ENCODE assay signal across 15 cellular contexts in the genomic region with DNA sequence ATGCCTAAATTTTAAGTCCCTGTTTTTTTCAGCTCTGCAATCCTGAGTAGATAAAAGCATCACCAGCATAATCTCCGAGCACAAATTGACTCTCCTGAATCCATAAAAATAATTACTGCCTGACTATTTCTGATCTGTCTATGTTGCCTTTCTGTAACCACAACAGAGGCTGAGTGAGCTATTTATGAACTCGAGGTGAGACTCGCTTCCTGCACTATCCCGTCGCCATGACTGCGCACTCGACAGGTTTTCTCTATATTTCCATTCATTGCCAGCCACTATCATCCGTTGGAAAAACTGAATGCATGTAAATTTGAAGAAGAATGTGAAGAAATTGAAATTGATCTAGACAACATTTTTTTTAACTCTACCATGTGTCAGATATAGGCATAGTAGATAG.
DNase-seq lines count a peak whose midpoint lies in the region; ATAC-seq and TF ChIP-seq lines count a peak whose summit lies in the region.
"Had no signal": no experiment of that assay in that cellular context is flagged by ENCODE, and none has a peak within 500 bp of the region (broad histone marks: within the 10 kb centered on the region; RNA-seq: fewer than 3 reads in every experiment).

No MANE protein-coding gene starts in this region.

- no peak for TF ChIP-seq POLR2A in erythroblast (IDR thresholded peaks at IDR 0.05; ENCODE audit: low read length)

- DNase-seq in DMS53 (lab: John Stamatoyannopoulos, UW) (peak; percentile 37), DMS53 treated with DMSO at 0.1 percent for 48 hours (lab: John Stamatoyannopoulos, UW; ENCODE audit: unreplicated experiment) (no peak), NCI-H1105 treated with DMSO at 0.1 percent for 48 hours (lab: John Stamatoyannopoulos, UW) (peak; percentile 82), NCI-H510A treated with DMSO at 0.1 percent for 48 hours (lab: John Stamatoyannopoulos, UW) (peak; percentile 47), SW480 (ENCODE audit: low spot score) (peak; percentile 34), left lobe of liver (ENCODE audit: low spot score) (no peak), erythroblast (lab: John Stamatoyannopoulos, UW) (no peak)
- DNase-seq: EL, GM23248, NCI-H1694 treated with DMSO at 0.1 percent for 48 hours, NCI-H2171 treated with DMSO at 0.1 percent for 48 hours, NCI-H446 had no signal

- no peak for ATAC-seq in left lobe of liver
- ATAC-seq in GM21381 (IDR thresholded peaks at IDR 0.05; ENCODE audit: unreplicated experiment) = no peak
- ATAC-seq: GM12878, Panc1 had no signal

Comparison
In these comparisons a context has a peak if more than half of its experiments do, and no peak if none do; other contexts are left out.
1. DNase-seq: peak in DMS53 (single experiment), NCI-H1105 treated with DMSO at 0.1 percent for 48 hours (single experiment), NCI-H510A treated with DMSO at 0.1 percent for 48 hours (single experiment) and SW480 (single experiment); none in DMS53 treated with DMSO at 0.1 percent for 48 hours (single experiment), left lobe of liver (single experiment) and erythroblast (0 of 2).